ENCODE assay signal across 28 cellular contexts in the genomic region with DNA sequence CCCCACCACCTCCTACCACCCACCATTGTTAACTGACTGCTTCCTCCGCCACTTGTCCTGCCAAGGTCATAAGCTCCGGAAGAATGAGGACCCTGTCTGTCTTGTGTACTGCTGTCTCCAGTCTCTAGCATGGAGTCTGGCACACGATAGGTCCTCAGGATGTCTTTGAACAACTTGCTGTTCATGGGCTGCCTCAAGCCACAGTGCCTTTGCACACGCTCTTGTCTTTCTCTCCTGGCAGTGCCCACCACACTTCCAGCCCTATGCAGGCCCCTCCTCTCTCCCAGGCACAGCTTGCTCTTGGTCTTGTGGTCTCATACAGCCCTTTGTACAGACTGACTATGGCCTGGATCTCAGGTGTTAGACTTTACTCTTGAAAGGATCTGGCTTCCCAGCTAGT.
"Had no signal": no experiment of that assay in that cellular context is flagged by ENCODE, and none has a peak within 500 bp of the region (broad histone marks: within the 10 kb centered on the region; RNA-seq: fewer than 3 reads in every experiment).

No MANE protein-coding gene starts in this region.

- H3K27ac Mint-ChIP-seq: activated CD4-positive, alpha-beta memory T cell treated with anti-CD3 and anti-CD28 coated beads, Interleukin-2, amount 10 ng/mL, durations not matched to agents 7 days and 5 days; activated naive CD4-positive, alpha-beta T cell treated with anti-CD3 and anti-CD28 coated beads, Interleukin-2, amount 50 U/mL, for 24 hours; activated naive CD8-positive, alpha-beta T cell treated with anti-CD3 and anti-CD28 coated beads, Interleukin-2, amount 50 U/mL, for 24 hours; activated T-helper 2 cell treated with anti-CD3 and anti-CD28 coated beads, Interferon-gamma antibody, Interleukin-2, Interleukin-4, amounts not matched to agents 10 μg/mL and 5 μg/mL and 100 μg/mL, durations not matched to agents 14 hours and 24 hours and 36 hours; effector memory CD8-positive, alpha-beta T cell; nephron; progenitor cell of endocrine pancreas; stimulated activated effector memory CD8-positive, alpha-beta T cell treated with anti-CD3 and anti-CD28 coated beads, Interleukin-12 subunit alpha, Interleukin-12 subunit beta, amount 100 ng/mL, for 72 hours had no signal

- H3K36me3 Mint-ChIP-seq: activated naive CD4-positive, alpha-beta T cell treated with anti-CD3 and anti-CD28 coated beads, Interleukin-2, amount 50 U/mL, for 24 hours; stimulated activated effector memory CD8-positive, alpha-beta T cell treated with anti-CD3 and anti-CD28 coated beads, Interleukin-12 subunit alpha, Interleukin-12 subunit beta, amount 100 ng/mL, for 72 hours had no signal

- H3K36me3 ChIP-seq: ovary had no signal

- H3K9me3 ChIP-seq: gastrocnemius medialis, left lung, lower lobe of right lung, ovary, sigmoid colon, stomach, tibial nerve had no signal

- FAIRE-seq: colon, islet of Langerhans, small intestine, TTC549 had no signal

- H3K4me1 Mint-ChIP-seq: activated CD4-positive, alpha-beta memory T cell treated with anti-CD3 and anti-CD28 coated beads, Interleukin-2, amount 10 ng/mL, durations not matched to agents 7 days and 5 days; activated naive CD4-positive, alpha-beta T cell treated with anti-CD3 and anti-CD28 coated beads, Interleukin-2, amount 50 U/mL, for 24 hours; activated naive CD8-positive, alpha-beta T cell treated with anti-CD3 and anti-CD28 coated beads, Interleukin-2, amount 50 U/mL, for 24 hours; nephron; stimulated activated effector memory CD8-positive, alpha-beta T cell treated with anti-CD3 and anti-CD28 coated beads, Interleukin-12 subunit alpha, Interleukin-12 subunit beta, amount 100 ng/mL, for 72 hours had no signal

- H3K4me3 Mint-ChIP-seq: activated CD4-positive, alpha-beta memory T cell treated with anti-CD3 and anti-CD28 coated beads, Interleukin-2, amount 10 ng/mL, durations not matched to agents 7 days and 5 days; activated naive CD4-positive, alpha-beta T cell treated with anti-CD3 and anti-CD28 coated beads, Interleukin-2, amount 50 U/mL, for 24 hours; activated naive CD8-positive, alpha-beta T cell treated with anti-CD3 and anti-CD28 coated beads, Interleukin-2, amount 50 U/mL, for 24 hours; activated T-cell treated with anti-CD3 and anti-CD28 coated beads, Interleukin-2, amount 50 U/mL, for 4 hours; effector memory CD8-positive, alpha-beta T cell; nephron; stimulated activated effector memory CD8-positive, alpha-beta T cell treated with anti-CD3 and anti-CD28 coated beads, Interleukin-12 subunit alpha, Interleukin-12 subunit beta, amount 100 ng/mL, for 72 hours had no signal

- H3K27ac ChIP-seq: gastrocnemius medialis, lower lobe of right lung, ovary, sigmoid colon, stomach, tibial nerve, VCaP had no signal

- H3K27me3 Mint-ChIP-seq: activated CD4-positive, alpha-beta memory T cell treated with anti-CD3 and anti-CD28 coated beads, Interleukin-2, amount 10 ng/mL, durations not matched to agents 7 days and 5 days; activated naive CD4-positive, alpha-beta T cell treated with anti-CD3 and anti-CD28 coated beads, Interleukin-2, amount 50 U/mL, for 24 hours; progenitor cell of endocrine pancreas had no signal

- ATAC-seq: activated naive CD8-positive, alpha-beta T cell treated with anti-CD3 and anti-CD28 coated beads, Interleukin-2, amount 50 U/mL, for 24 hours; activated T-cell treated with anti-CD3 and anti-CD28 coated beads, Interleukin-2, amount 50 U/mL, for 4 hours; effector memory CD8-positive, alpha-beta T cell; gastrocnemius medialis; left lung; lower lobe of right lung; stimulated activated effector memory CD8-positive, alpha-beta T cell treated with anti-CD3 and anti-CD28 coated beads, Interleukin-12 subunit alpha, Interleukin-12 subunit beta, amount 100 ng/mL, for 72 hours had no signal

- DNase-seq: activated CD4-positive, alpha-beta memory T cell treated with anti-CD3 and anti-CD28 coated beads, Interleukin-2, amount 10 ng/mL, durations not matched to agents 7 days and 5 days; activated CD4-positive, alpha-beta T cell treated with anti-CD3 and anti-CD28 coated beads for 48 hours; activated naive CD8-positive, alpha-beta T cell treated with anti-CD3 and anti-CD28 coated beads, Interleukin-2, amount 50 U/mL, for 24 hours; activated T-cell treated with anti-CD3 and anti-CD28 coated beads, Interleukin-2, amount 50 U/mL, for 4 hours; amygdala; effector memory CD8-positive, alpha-beta T cell; erythroblast; gastrocnemius medialis; glutamatergic neuron; left lung; lower lobe of right lung; ovary; sigmoid colon; small intestine; stimulated activated CD4-positive, alpha-beta T cell treated with anti-CD3 and anti-CD28 coated beads, Interleukin-4, amount 100 ng/mL, for 24 hours; stomach; T-helper 1 cell; T-helper 9 cell had no signal

- H3K27me3 ChIP-seq: gastrocnemius medialis, left lung, ovary, sigmoid colon, stomach, tibial nerve had no signal

- H3K9me3 Mint-ChIP-seq: activated CD4-positive, alpha-beta memory T cell treated with anti-CD3 and anti-CD28 coated beads, Interleukin-2, amount 10 ng/mL, durations not matched to agents 7 days and 5 days; activated naive CD4-positive, alpha-beta T cell treated with anti-CD3 and anti-CD28 coated beads, Interleukin-2, amount 50 U/mL, for 24 hours; activated naive CD8-positive, alpha-beta T cell treated with anti-CD3 and anti-CD28 coated beads, Interleukin-2, amount 50 U/mL, for 24 hours; activated T-cell treated with anti-CD3 and anti-CD28 coated beads, Interleukin-2, amount 50 U/mL, for 4 hours; activated T-helper 2 cell treated with anti-CD3 and anti-CD28 coated beads, Interferon-gamma antibody, Interleukin-2, Interleukin-4, amounts not matched to agents 10 μg/mL and 5 μg/mL and 100 μg/mL, durations not matched to agents 14 hours and 24 hours and 36 hours; effector memory CD8-positive, alpha-beta T cell; nephron; stimulated activated effector memory CD8-positive, alpha-beta T cell treated with anti-CD3 and anti-CD28 coated beads, Interleukin-12 subunit alpha, Interleukin-12 subunit beta, amount 100 ng/mL, for 72 hours had no signal

- H3K4me3 ChIP-seq: gastrocnemius medialis, left lung, lower lobe of right lung, ovary, sigmoid colon, stomach, tibial nerve had no signal

- H3K4me1 ChIP-seq: gastrocnemius medialis had no signal
